ENCODE assay signal across 8 cellular contexts in genomic region chr1:155137129-155137528, GRCh38. TPM values are rescaled to one million over a fixed set of nuclear protein-coding genes. Genes with fewer than 3 reads are reported as not detected.
DNase-seq lines count a peak whose midpoint lies in the region; ATAC-seq and TF ChIP-seq lines count a peak whose summit lies in the region.

No MANE protein-coding gene starts in this region.

- no peaks in the 10 kb centered on the region for H3K9me3 Mint-ChIP-seq in WTC11

- H3K9me2 ChIP-seq in GM23248 (ENCODE audit: insufficient read depth) = no peaks in the 10 kb centered on the region

- POLR2A ChIA-PET in WTC11 (lab: Charles Lee) = interaction anchor here (1.3 kb wide), 1 partner anchor 31 kb away, joined by 4 read pairs; no protein-coding TSS in a partner anchor

- CTCF ChIA-PET in WTC11 (lab: Charles Lee) = interaction anchor here (1.2 to 4.5 kb wide), 7 partner anchors 9 to 75 kb away, joined by 3 to 66 read pairs (median 5); partner anchors contain the start of genes KRTCAP2 and TRIM46

- peak overlapping the region; percentile 100 for H3K27ac ChIP-seq in GM23248
- H3K27ac ChIP-seq in gastrocnemius medialis = peak overlapping the region; percentile 96 to 100 (median 98)

- H3K4me1 ChIP-seq in GM23248 (ENCODE audit: insufficient read depth) = peaks cover 20% of the 10 kb centered on the region
- H3K4me1 ChIP-seq in gastrocnemius medialis = peaks cover 42 to 46% of the 10 kb centered on the region in 2 donors
- peaks cover 45% of the 10 kb centered on the region for H3K4me1 ChIP-seq in mucosa of descending colon (ENCODE audit: low read depth)

- in situ Hi-C loops in GM23248 (cut with MboI) (no loop called here), gastrocnemius medialis (cut with MboI; ENCODE audit: low sequenced_read_pairs in 4 of 4) (no loop called here)

- peaks cover 15% of the 10 kb centered on the region for H3K4me1 Mint-ChIP-seq in WTC11

- 0 out of 2 replicates have a peak, but pooled peaks cover 4% of the 10 kb centered on the region for H3K36me3 ChIP-seq in GM23248 (ENCODE audit: low read depth)
- H3K36me3 ChIP-seq in gastrocnemius medialis = peaks cover 0 to 5% of the 10 kb centered on the region in 2 donors
- H3K36me3 ChIP-seq in mucosa of descending colon (ENCODE audit: low read depth) = peaks cover 6% of the 10 kb centered on the region

- TF ChIP-seq CTCF in WTC11 (IDR thresholded peaks at IDR 0.05) (no peak), fibroblast of the aortic adventitia (IDR thresholded peaks at IDR 0.05; ENCODE audit: insufficient read depth, low read length) (no peak), gastrocnemius medialis (IDR thresholded peaks at IDR 0.05 in 4 of 5, conservative IDR thresholded peaks at IDR 0.05 in 1 of 5) (no peak), mucosa of descending colon (IDR thresholded peaks at IDR 0.05) (no peak)

- peak overlapping the region; percentile 79; the same call in 1 of the 2 replicates for H3K27ac Mint-ChIP-seq in WTC11

- H2AFZ ChIP-seq in GM23248 = no peak overlapping the region

- no peak for ATAC-seq in WTC11
- ATAC-seq in gastrocnemius medialis = no peak
- ATAC-seq in mucosa of descending colon = no peak
- ATAC-seq in GM21737 (IDR thresholded peaks at IDR 0.05; ENCODE audit: unreplicated experiment) = no peak

- H3K4me3 Mint-ChIP-seq in WTC11 = peak overlapping the region; percentile 96

- peaks cover 15% of the 10 kb centered on the region for H3K27me3 Mint-ChIP-seq in WTC11 (ENCODE audit: low read depth)

- peaks cover 38% of the 10 kb centered on the region for H3K79me2 ChIP-seq in GM23248 (ENCODE audit: insufficient read depth)

- H3K27me3 ChIP-seq in GM23248 (replicated peaks; ENCODE audit: insufficient read depth) = no peaks in the 10 kb centered on the region
- H3K27me3 ChIP-seq in gastrocnemius medialis = no peaks in the 10 kb centered on the region

- intact Hi-C loops in gastrocnemius medialis (cut with DNase I; ENCODE audit: low total_unique reads) (loop anchor here (5.0 to 10.0 kb wide), 3 partner anchors 135 to 732 kb away; partner anchors contain the start of genes IL6R, UBE2Q1 and ZBTB7B), mucosa of descending colon (cut with DNase I, micrococcal nuclease) (no loop called here)

- no peaks in the 10 kb centered on the region for H4K20me1 ChIP-seq in GM23248 (ENCODE audit: insufficient read depth)

- DNase-seq in GM23248 = no peak
- DNase-seq in WTC11 (ENCODE audit: low spot score) = no peak
- no peak for DNase-seq in fibroblast of the aortic adventitia (ENCODE audit: low read depth)
- DNase-seq in gastrocnemius medialis = no peak
- no peak for DNase-seq in mucosa of descending colon
- DNase-seq in DMS79 treated with DMSO at 0.1 percent for 48 hours (lab: John Stamatoyannopoulos, UW) = no peak
- DNase-seq in ureter (ENCODE audit: low spot score) = no peak

- peaks cover 15% of the 10 kb centered on the region for H3K36me3 Mint-ChIP-seq in WTC11

- H3K9me3 ChIP-seq in GM23248 (ENCODE audit: low read depth) = no peaks in the 10 kb centered on the region
- H3K9me3 ChIP-seq in gastrocnemius medialis = no peaks in the 10 kb centered on the region
- H3K9me3 ChIP-seq in mucosa of descending colon = no peaks in the 10 kb centered on the region

- peaks cover 22% of the 10 kb centered on the region for H3F3A ChIP-seq in GM23248 (ENCODE audit: insufficient read depth)

- no peak for TF ChIP-seq POLR2A in gastrocnemius medialis (IDR thresholded peaks at IDR 0.05)

- WGBS in GM23248 (ENCODE audit: low coverage in 1 of 2, low lambda C conversion rate in 2 of 2, missing lambda C conversion rate in 2 of 2), 2 experiments = 96 to 100% methylated on average over 1 of the region's 1 CpG

- H3K4me3 ChIP-seq in GM23248 = peak overlapping the region; percentile 88
- H3K4me3 ChIP-seq in fibroblast of the aortic adventitia (ENCODE audit: low read depth, low read length) = peak overlapping the region; percentile 62
- H3K4me3 ChIP-seq in gastrocnemius medialis = peak overlapping the region in 3 of 4 donors; percentile 82 to 88 (median 86)
- no peak overlapping the region for H3K4me3 ChIP-seq in mucosa of descending colon

- peak overlapping the region; percentile 97 for H3K9ac ChIP-seq in GM23248

- H3K4me2 ChIP-seq in GM23248 (ENCODE audit: unreplicated experiment) = peak overlapping the region; percentile 97

TF ChIP-seq in WTC11, 78 proteins besides CTCF, POLR2A, EP300 and RAD21 (continues in another document):
- TF ChIP-seq ARID4B (CRISPR knock-in tag; IDR thresholded peaks at IDR 0.05; ENCODE audit: borderline replicate concordance) = no peak
- TF ChIP-seq MAX (CRISPR knock-in tag; IDR thresholded peaks at IDR 0.05) = no peak
- no peak for TF ChIP-seq ESRRA (CRISPR knock-in tag; IDR thresholded peaks at IDR 0.05; ENCODE audit: borderline replicate concordance)
- no peak for TF ChIP-seq ZNF317 (CRISPR knock-in tag; IDR thresholded peaks at IDR 0.05; ENCODE audit: borderline replicate concordance, low read depth)
- no peak for TF ChIP-seq FOXP1 (CRISPR knock-in tag; IDR thresholded peaks at IDR 0.05; ENCODE audit: borderline replicate concordance)
- TF ChIP-seq SOX15 (CRISPR knock-in tag; IDR thresholded peaks at IDR 0.05) = no peak
- no peak for TF ChIP-seq IRF2 (CRISPR knock-in tag; IDR thresholded peaks at IDR 0.05; ENCODE audit: borderline replicate concordance, low read depth)

RNA-seq across cellular contexts. Expression of gene SLC50A1, which starts 1.5 kb away (rescaled TPM):
- 33.4 and 34.1 TPM in 2 replicates for total RNA-seq in GM23248 (2014; rRNA removed; shearing (Covaris generic))
- 55.1 and 58.3 TPM in 2 replicates for polyA plus RNA-seq in GM23248 (2016; fragmentation: Nextera tagmentation; extraction: Ambion mirVana)
- total RNA-seq in WTC11 (2021) (39.0 to 47.8 TPM (median 46.0 TPM) in 3 replicates), fibroblast of the aortic adventitia (ENCODE audit: low replicate concordance) (25.6 and 39.3 TPM in 2 replicates), gastrocnemius medialis (10 to 100 TPM in 1 of 4 donors, 1 to 10 TPM in 3; 3.5 to 11.4 (median 8.2) TPM), mucosa of descending colon (10 to 100 TPM; 38.7 to 95.8 (median 66.4) TPM), ureter (63.4 TPM)

RNA-seq across cellular contexts. Expression of gene DPM3, which starts 3.2 kb away (rescaled TPM):
- total RNA-seq in GM23248 (2014; rRNA removed; shearing (Covaris generic)) = 21.8 and 50.7 TPM in 2 replicates
- 75.3 and 82.3 TPM in 2 replicates for polyA plus RNA-seq in GM23248 (2016; fragmentation: Nextera tagmentation; extraction: Ambion mirVana)
- total RNA-seq in WTC11 (2021) = 70.6 to 79.8 TPM (median 73.5 TPM) in 3 replicates
- total RNA-seq in fibroblast of the aortic adventitia (ENCODE audit: low replicate concordance) = 26.1 and 46.3 TPM in 2 replicates
- total RNA-seq in gastrocnemius medialis = 10 to 100 TPM in 3 of 4 donors, 1 to 10 TPM in 1; 7.3 to 69.5 (median 57.9) TPM
- total RNA-seq in mucosa of descending colon = 100 to 1,000 TPM in 1 of 3 donors, 10 to 100 TPM in 2; 76.3 to 106 (median 78.4) TPM
- total RNA-seq in ureter = 75.4 TPM

RNA-seq across cellular contexts. Expression of gene EFNA1, which starts 9.5 kb away (rescaled TPM):
- not detected in 2 replicates for total RNA-seq in GM23248 (2014; rRNA removed; shearing (Covaris generic))
- polyA plus RNA-seq in GM23248 (2016; fragmentation: Nextera tagmentation; extraction: Ambion mirVana) = not detected in 2 replicates
- total RNA-seq in WTC11 (2021) (6.0 to 7.3 TPM (median 6.5 TPM) in 3 replicates), fibroblast of the aortic adventitia (ENCODE audit: low replicate concordance) (0.16 and 0.54 TPM in 2 replicates), gastrocnemius medialis (10 to 100 TPM; 12.6 to 35.1 (median 14.4) TPM), mucosa of descending colon (100 to 1,000 TPM in 2 of 3 donors, 10 to 100 TPM in 1; 46.3 to 198 (median 110) TPM), ureter (111 TPM)

RNA-seq across cellular contexts. Expression of gene KRTCAP2, which starts 36.0 kb away (rescaled TPM):
- total RNA-seq in GM23248 (2014; rRNA removed; shearing (Covaris generic)) = 92.7 and 189 TPM in 2 replicates
- polyA plus RNA-seq in GM23248 (2016; fragmentation: Nextera tagmentation; extraction: Ambion mirVana) = 480 and 484 TPM in 2 replicates
- total RNA-seq in WTC11 (2021) = 104 to 161 TPM (median 147 TPM) in 3 replicates
- 29.8 and 100 TPM in 2 replicates for total RNA-seq in fibroblast of the aortic adventitia (ENCODE audit: low replicate concordance)
- 100 to 1,000 TPM in 1 of 4 donors, 10 to 100 TPM in 3; 59.6 to 102 (median 91.6) TPM for total RNA-seq in gastrocnemius medialis
- total RNA-seq in mucosa of descending colon = 100 to 1,000 TPM; 162 to 190 (median 176) TPM
- 293 TPM for total RNA-seq in ureter

RNA-seq across cellular contexts. Expression of gene TRIM46, which starts 36.5 kb away (rescaled TPM):
- 3.4 TPM in 2 replicates for total RNA-seq in GM23248 (2014; rRNA removed; shearing (Covaris generic))
- polyA plus RNA-seq in GM23248 (2016; fragmentation: Nextera tagmentation; extraction: Ambion mirVana) = 1.6 and 2.1 TPM in 2 replicates
- total RNA-seq in WTC11 (2021) (20.3 to 22.1 TPM (median 21.4 TPM) in 3 replicates), fibroblast of the aortic adventitia (ENCODE audit: low replicate concordance) (5.2 and 13.2 TPM in 2 replicates), gastrocnemius medialis (not detected), mucosa of descending colon (under 1 TPM; 0.26 to 0.76 (median 0.39) TPM), ureter (1.6 TPM)
